Comparison of ENCODE assay signal across 1 cellular context in genomic region chr16:3027983-3028715, GRCh38.
TF ChIP-seq lines count a peak whose summit lies in the region.

No MANE protein-coding gene starts in this region.

TF ChIP-seq in HEK293, 187 proteins besides CTCF, POLR2A, EP300 and RAD21 (continued from another document):
- TF ChIP-seq KLF8 (tag by site-specific recombination; IDR thresholded peaks at IDR 0.05) (peak; percentile 66; the same call in 1 of the 2 replicates), PRDM10 (tag by site-specific recombination; IDR thresholded peaks at IDR 0.05) (no peak), GLIS2 (tag by site-specific recombination; IDR thresholded peaks at IDR 0.05) (peak; percentile 46; the same call in 1 of the 2 replicates), GFI1B (tag by site-specific recombination; IDR thresholded peaks at IDR 0.05) (no peak), KLF9 (tag by site-specific recombination; IDR thresholded peaks at IDR 0.05; ENCODE audit: low read depth) (peak; percentile 97), ZBTB20 (tag by site-specific recombination; IDR thresholded peaks at IDR 0.05) (peak; percentile 48; the same call in 1 of the 2 replicates), ZNF274 (IDR thresholded peaks at IDR 0.05; ENCODE audit: low read length) (no peak), ZNF274 (tag by site-specific recombination; IDR thresholded peaks at IDR 0.05; ENCODE audit: borderline replicate concordance) (no peak), ZNF76 (tag by site-specific recombination; IDR thresholded peaks at IDR 0.05; ENCODE audit: borderline replicate concordance, low read depth) (no peak), ZNF513 (tag by site-specific recombination; IDR thresholded peaks at IDR 0.05) (no peak), ZNF530 (tag by site-specific recombination; IDR thresholded peaks at IDR 0.05; ENCODE audit: low read depth) (no peak), OVOL3 (tag by site-specific recombination; IDR thresholded peaks at IDR 0.05) (no peak), ZNF112 (tag by site-specific recombination; IDR thresholded peaks at IDR 0.05) (no peak), ZIC2 (tag by site-specific recombination; IDR thresholded peaks at IDR 0.05) (peak; percentile 64), ZBTB8A (tag by site-specific recombination; IDR thresholded peaks at IDR 0.05) (peak; percentile 48), ZBTB6 (tag by site-specific recombination; IDR thresholded peaks at IDR 0.05) (peak; percentile 98), SCRT2 (tag by site-specific recombination; IDR thresholded peaks at IDR 0.05) (peak; percentile 72), BCL11A (tag by site-specific recombination; IDR thresholded peaks at IDR 0.05; ENCODE audit: low read depth) (no peak), KLF17 (tag by site-specific recombination; IDR thresholded peaks at IDR 0.05) (peak; percentile 66; the same call in 1 of the 2 replicates)
